Comparison of ENCODE assay signal across 2 cellular contexts in genomic region chr13:40172878-40173277, GRCh38.
TF ChIP-seq lines count a peak whose summit lies in the region.

No MANE protein-coding gene starts in this region.

TF ChIP-seq in IMR-90, 13 proteins besides CTCF, POLR2A, EP300 and RAD21:
- TF ChIP-seq ELK1 (IDR thresholded peaks at IDR 0.05; ENCODE audit: borderline replicate concordance, low read depth, low read length) (no peak), USF2 (IDR thresholded peaks at IDR 0.05; ENCODE audit: low read depth, low read length) (no peak), MXI1 (IDR thresholded peaks at IDR 0.05; ENCODE audit: borderline replicate concordance, low read depth, low read length) (no peak), BHLHE40 (IDR thresholded peaks at IDR 0.05; ENCODE audit: low read depth, low read length) (no peak), MAFK (IDR thresholded peaks at IDR 0.05; ENCODE audit: low read depth, low read length) (no peak), MAZ (IDR thresholded peaks at IDR 0.05; ENCODE audit: borderline replicate concordance, low read depth, low read length) (no peak), CHD1 (IDR thresholded peaks at IDR 0.05; ENCODE audit: low read depth, low read length) (no peak)

TF ChIP-seq in H1, 55 proteins besides CTCF, POLR2A, EP300 and RAD21:
- TF ChIP-seq KDM1A (IDR thresholded peaks at IDR 0.05; ENCODE audit: borderline replicate concordance, low read length) (no peak), SIN3A (conservative IDR thresholded peaks at IDR 0.05 in 1 of 2, IDR thresholded peaks at IDR 0.05 in 1 of 2; ENCODE audit: low read depth in 1 of 2, low read length in 2 of 2) (no peak), POU5F1 (IDR thresholded peaks at IDR 0.05; ENCODE audit: low read depth, low read length) (no peak), BACH1 (IDR thresholded peaks at IDR 0.05; ENCODE audit: low read length) (no peak), HDAC6 (IDR thresholded peaks at IDR 0.05; ENCODE audit: low read depth, low read length) (no peak), SP2 (IDR thresholded peaks at IDR 0.05; ENCODE audit: low read length) (no peak), E2F6 (IDR thresholded peaks at IDR 0.05) (no peak), SP1 (IDR thresholded peaks at IDR 0.05; ENCODE audit: low read depth, low read length) (no peak), KDM4A (IDR thresholded peaks at IDR 0.05; ENCODE audit: low read depth, low read length, severe bottlenecking) (no peak), EZH2 (IDR thresholded peaks at IDR 0.05; ENCODE audit: low read depth, low read length, severe bottlenecking) (no peak)
TF ChIP-seq in H1: peak in this region for 0.
